ENCODE assay signal across 28 cellular contexts in genomic region chr11:62959077-62959980, GRCh38. TPM values are rescaled to one million over a fixed set of nuclear protein-coding genes. Genes with fewer than 3 reads are reported as not detected.
DNase-seq lines count a peak whose midpoint lies in the region; ATAC-seq, FAIRE-seq and TF ChIP-seq lines count a peak whose summit lies in the region.
"Had no signal": no experiment of that assay in that cellular context is flagged by ENCODE, and none has a peak within 500 bp of the region (broad histone marks: within the 10 kb centered on the region; RNA-seq: fewer than 3 reads in every experiment).

No MANE protein-coding gene starts in this region.

- 90% methylated on average over 4 of the region's 4 CpGs for WGBS in smooth muscle cell (ENCODE audit: low lambda C conversion rate)

- peak overlapping the region; percentile 13 to 91 (median 65) for H3K27ac Mint-ChIP-seq in brain
- H3K27ac Mint-ChIP-seq in CD8-positive, alpha-beta T cell, result no peak overlapping the region
- H3K27ac Mint-ChIP-seq: activated CD4-positive, alpha-beta T cell treated with anti-CD3 and anti-CD28 coated beads, Interleukin-2, amount 10 ng/mL, durations not matched to agents 7 days and 5 days; activated naive CD8-positive, alpha-beta T cell treated with anti-CD3 and anti-CD28 coated beads, Interleukin-2, amount 50 U/mL, for 24 hours; endodermal cell; progenitor cell of endocrine pancreas had no signal

- H3K4me2 ChIP-seq in BLaER1 treated with 17β-estradiol and CSF1 and Interleukin-3, amounts not matched to agents 10 nM and 100 nM, result peak overlapping the region; percentile 43 to 64 (median 54)
- H3K4me2 ChIP-seq in parathyroid adenoma (ENCODE audit: low read length) (no peak overlapping the region), smooth muscle cell (no peak overlapping the region)

- no peaks in the 10 kb centered on the region for H3K9me3 ChIP-seq in BLaER1 treated with 17β-estradiol and CSF1 and Interleukin-3, amounts not matched to agents 10 nM and 100 nM (replicated peaks in 1 of 11)
- H3K9me3 ChIP-seq in lower lobe of right lung, result no peaks in the 10 kb centered on the region
- H3K9me3 ChIP-seq in parathyroid adenoma (ENCODE audit: control insufficient read depth, low read length), result no peaks in the 10 kb centered on the region
- H3K9me3 ChIP-seq in smooth muscle cell (replicated peaks; ENCODE audit: low read depth), result no peaks in the 10 kb centered on the region
- no peaks in the 10 kb centered on the region for H3K9me3 ChIP-seq in CD8-positive, alpha-beta T cell (ENCODE audit: low read length)
- H3K9me3 ChIP-seq: colonic mucosa, esophagus squamous epithelium, tibial nerve had no signal

- POLR2A ChIA-PET in CD8-positive, alpha-beta T cell (lab: Charles Lee), result no interaction called here

- no peaks in the 10 kb centered on the region for H4K20me1 ChIP-seq in BLaER1 treated with 17β-estradiol and CSF1 and Interleukin-3, amounts not matched to agents 10 nM and 100 nM
- H4K20me1 ChIP-seq in smooth muscle cell (ENCODE audit: low read depth), result no peaks in the 10 kb centered on the region

- DNase-seq in lower lobe of right lung (no peak), smooth muscle cell (lab: John Stamatoyannopoulos, UW; ENCODE audit: unreplicated experiment) (no peak), GM12891 (ENCODE audit: insufficient read length, low spot score) (no peak)
- DNase-seq in stimulated activated CD4-positive, alpha-beta T cell treated with anti-CD3 and anti-CD28 coated beads, Interleukin-1b, Interleukin-23, amount 100 ng/mL, for 48 hours, result no peak
- no peak for DNase-seq in CD8-positive, alpha-beta T cell
- DNase-seq: activated CD4-positive, alpha-beta T cell treated with anti-CD3 and anti-CD28 coated beads, Interleukin-2, amount 10 ng/mL, durations not matched to agents 7 days and 5 days; activated naive CD8-positive, alpha-beta T cell treated with anti-CD3 and anti-CD28 coated beads, Interleukin-2, amount 50 U/mL, for 24 hours; activated T-cell treated with anti-CD3 and anti-CD28 coated beads, Interleukin-2, amount 50 U/mL, for 4 hours; endodermal cell; esophagus squamous epithelium; NCI-H1105 treated with DMSO at 0.1 percent for 48 hours; NCI-H526 treated with DMSO at 0.1 percent for 48 hours; SHP77; stimulated activated CD4-positive, alpha-beta T cell treated with anti-CD3 and anti-CD28 coated beads, Interleukin-2, amount 100 ng/mL, for 24 hours; T-helper 9 cell had no signal

- TF ChIP-seq POLR2A in GM12891 (IDR thresholded peaks at IDR 0.05; ENCODE audit: low read depth, low read length), result no peak

- no peak overlapping the region for H3K4me3 ChIP-seq in BLaER1 treated with 17β-estradiol and CSF1 and Interleukin-3, amounts not matched to agents 10 nM and 100 nM
- H3K4me3 ChIP-seq in lower lobe of right lung, result no peak overlapping the region
- no peak overlapping the region for H3K4me3 ChIP-seq in parathyroid adenoma (ENCODE audit: low read depth, low read length)
- H3K4me3 ChIP-seq in smooth muscle cell, result no peak overlapping the region
- no peak overlapping the region for H3K4me3 ChIP-seq in CD8-positive, alpha-beta T cell (ENCODE audit: low read depth, low read length)
- H3K4me3 ChIP-seq: colonic mucosa, esophagus squamous epithelium, tibial nerve had no signal

- no peak for ATAC-seq in lower lobe of right lung
- ATAC-seq in CD8-positive, alpha-beta T cell, result no peak
- ATAC-seq: activated naive CD8-positive, alpha-beta T cell treated with anti-CD3 and anti-CD28 coated beads, Interleukin-2, amount 50 U/mL, for 24 hours; activated T-cell treated with anti-CD3 and anti-CD28 coated beads, Interleukin-2, amount 50 U/mL, for 4 hours; left lobe of liver had no signal

- H3K27me3 ChIP-seq in BLaER1 treated with 17β-estradiol and CSF1 and Interleukin-3, amounts not matched to agents 10 nM and 100 nM, result no peaks in the 10 kb centered on the region
- H3K27me3 ChIP-seq in lower lobe of right lung (ENCODE audit: low read depth), result no peaks in the 10 kb centered on the region
- no peaks in the 10 kb centered on the region for H3K27me3 ChIP-seq in parathyroid adenoma (ENCODE audit: control insufficient read depth, insufficient read depth, low read length)
- no peaks in the 10 kb centered on the region for H3K27me3 ChIP-seq in smooth muscle cell (ENCODE audit: low read depth)
- no peaks in the 10 kb centered on the region for H3K27me3 ChIP-seq in CD8-positive, alpha-beta T cell (ENCODE audit: insufficient read depth, low read length)
- H3K27me3 ChIP-seq: colonic mucosa, esophagus squamous epithelium, tibial nerve had no signal

- H3F3A ChIP-seq in smooth muscle cell (ENCODE audit: low read depth), result no peaks in the 10 kb centered on the region

- H3K9me3 Mint-ChIP-seq in brain, result peaks cover 0 to 3% (median 0%) of the 10 kb centered on the region in 5 experiments
- no peaks in the 10 kb centered on the region for H3K9me3 Mint-ChIP-seq in CD8-positive, alpha-beta T cell
- H3K9me3 Mint-ChIP-seq: activated CD4-positive, alpha-beta T cell treated with anti-CD3 and anti-CD28 coated beads, Interleukin-2, amount 10 ng/mL, durations not matched to agents 7 days and 5 days; activated naive CD8-positive, alpha-beta T cell treated with anti-CD3 and anti-CD28 coated beads, Interleukin-2, amount 50 U/mL, for 24 hours; activated T-cell treated with anti-CD3 and anti-CD28 coated beads, Interleukin-2, amount 50 U/mL, for 4 hours; endodermal cell had no signal

- CTCF ChIA-PET in CD8-positive, alpha-beta T cell (lab: Charles Lee), result no interaction called here

- FAIRE-seq in GM12891 (lab: Jason Lieb, UNC), result no peak
- FAIRE-seq: frontal cortex, H1, small intestine had no signal

- H3K4me1 Mint-ChIP-seq in brain, result peaks cover 23% of the 10 kb centered on the region
- no peaks in the 10 kb centered on the region for H3K4me1 Mint-ChIP-seq in CD8-positive, alpha-beta T cell (ENCODE audit: low read depth)
- H3K4me1 Mint-ChIP-seq: activated CD4-positive, alpha-beta T cell treated with anti-CD3 and anti-CD28 coated beads, Interleukin-2, amount 10 ng/mL, durations not matched to agents 7 days and 5 days; activated naive CD8-positive, alpha-beta T cell treated with anti-CD3 and anti-CD28 coated beads, Interleukin-2, amount 50 U/mL, for 24 hours had no signal

- H3K27me3 Mint-ChIP-seq in brain, result peaks cover 6% of the 10 kb centered on the region
- peaks cover 20% of the 10 kb centered on the region for H3K27me3 Mint-ChIP-seq in CD8-positive, alpha-beta T cell (ENCODE audit: low read depth)
- H3K27me3 Mint-ChIP-seq: progenitor cell of endocrine pancreas had no signal

- H3K79me2 ChIP-seq in parathyroid adenoma (no peaks in the 10 kb centered on the region), smooth muscle cell (ENCODE audit: low read depth) (no peaks in the 10 kb centered on the region)

- TF ChIP-seq CTCF in brain (conservative IDR thresholded peaks at IDR 0.05) (no peak), lower lobe of right lung (IDR thresholded peaks at IDR 0.05) (no peak), parathyroid adenoma (IDR thresholded peaks at IDR 0.05) (no peak), smooth muscle cell (IDR thresholded peaks at IDR 0.05; ENCODE audit: borderline replicate concordance, insufficient read depth, poor library complexity, severe bottlenecking) (no peak)
- no peak for TF ChIP-seq CTCF in CD8-positive, alpha-beta T cell (IDR thresholded peaks at IDR 0.05)

- intact Hi-C loops in lower lobe of right lung (cut with DNase I), result no loop called here
- intact Hi-C loops in CD8-positive, alpha-beta T cell (cut with DNase I, micrococcal nuclease), result no loop called here

- H3K4me1 ChIP-seq in BLaER1 treated with 17β-estradiol and CSF1 and Interleukin-3, amounts not matched to agents 10 nM and 100 nM, result peaks cover 10 to 15% (median 13%) of the 10 kb centered on the region in 10 experiments
- peaks cover 14% of the 10 kb centered on the region for H3K4me1 ChIP-seq in lower lobe of right lung
- H3K4me1 ChIP-seq in parathyroid adenoma, result peaks cover 11% of the 10 kb centered on the region
- no peaks in the 10 kb centered on the region for H3K4me1 ChIP-seq in smooth muscle cell (ENCODE audit: low read depth)
- no peaks in the 10 kb centered on the region for H3K4me1 ChIP-seq in CD8-positive, alpha-beta T cell (ENCODE audit: insufficient read depth, low read length)
- H3K4me1 ChIP-seq: colonic mucosa had no signal

- peak overlapping the region in 1 of 11 experiments; percentile 15; a peak in 1 of 22 replicates for H3K9ac ChIP-seq in BLaER1 treated with 17β-estradiol and CSF1 and Interleukin-3, amounts not matched to agents 10 nM and 100 nM
- H3K9ac ChIP-seq in parathyroid adenoma (no peak overlapping the region), smooth muscle cell (ENCODE audit: low read depth) (no peak overlapping the region)

- peak overlapping the region in 2 of 5 experiments; percentile 23 to 24 for H3K4me3 Mint-ChIP-seq in brain
- H3K4me3 Mint-ChIP-seq in CD8-positive, alpha-beta T cell, result no peak overlapping the region
- H3K4me3 Mint-ChIP-seq: activated CD4-positive, alpha-beta T cell treated with anti-CD3 and anti-CD28 coated beads, Interleukin-2, amount 10 ng/mL, durations not matched to agents 7 days and 5 days; activated naive CD8-positive, alpha-beta T cell treated with anti-CD3 and anti-CD28 coated beads, Interleukin-2, amount 50 U/mL, for 24 hours; activated T-cell treated with anti-CD3 and anti-CD28 coated beads, Interleukin-2, amount 50 U/mL, for 4 hours; endodermal cell had no signal

- H3K27ac ChIP-seq in BLaER1 treated with 17β-estradiol and CSF1 and Interleukin-3, amounts not matched to agents 10 nM and 100 nM, result peak overlapping the region in 2 of 11 experiments; percentile 5 to 10; a peak in 2 of 22 replicates
- peak overlapping the region; percentile 24 for H3K27ac ChIP-seq in lower lobe of right lung
- H3K27ac ChIP-seq in parathyroid adenoma, result peak overlapping the region; percentile 51
- H3K27ac ChIP-seq in smooth muscle cell (ENCODE audit: low read depth), result no peak overlapping the region
- no peak overlapping the region for H3K27ac ChIP-seq in CD8-positive, alpha-beta T cell (ENCODE audit: low read depth, low read length)
- H3K27ac ChIP-seq: colonic mucosa, esophagus squamous epithelium had no signal

- H2AFZ ChIP-seq in parathyroid adenoma (peak overlapping the region; percentile 74), smooth muscle cell (ENCODE audit: low read depth) (no peak overlapping the region)

- no peaks in the 10 kb centered on the region for H3K36me3 ChIP-seq in BLaER1 treated with 17β-estradiol and CSF1 and Interleukin-3, amounts not matched to agents 10 nM and 100 nM
- H3K36me3 ChIP-seq in lower lobe of right lung (no peaks in the 10 kb centered on the region), parathyroid adenoma (ENCODE audit: control insufficient read depth, insufficient read depth, low read length) (no peaks in the 10 kb centered on the region), smooth muscle cell (ENCODE audit: low read depth) (no peaks in the 10 kb centered on the region)
- H3K36me3 ChIP-seq in CD8-positive, alpha-beta T cell (ENCODE audit: insufficient read depth, low read length), result no peaks in the 10 kb centered on the region
- H3K36me3 ChIP-seq: colonic mucosa, esophagus squamous epithelium, tibial nerve had no signal

- H3K36me3 Mint-ChIP-seq in brain, result no peaks in the 10 kb centered on the region
- H3K36me3 Mint-ChIP-seq in CD8-positive, alpha-beta T cell, result no peaks in the 10 kb centered on the region

RNA-seq across cellular contexts. Expression of gene SLC22A6, which starts 25.4 kb away (rescaled TPM):
- polyA plus RNA-seq in brain (ENCODE audit: insufficient read depth, low read depth, low replicate concordance), result 2.0 TPM
- total RNA-seq in lower lobe of right lung, result not detected
- not detected in 2 replicates for total RNA-seq in smooth muscle cell
- not detected in 2 replicates for polyA plus RNA-seq in smooth muscle cell
- not detected for total RNA-seq in CD8-positive, alpha-beta T cell
- not detected for polyA plus RNA-seq in GM12891 (2012; ENCODE audit: low read depth, missing spikeins)
- total RNA-seq: A673; activated CD4-positive, alpha-beta T cell treated with anti-CD3 and anti-CD28 coated beads, Interleukin-2, amount 10 ng/mL, durations not matched to agents 7 days and 5 days; activated T-cell treated with anti-CD3 and anti-CD28 coated beads, Interleukin-2, amount 50 U/mL, for 4 hours; colonic mucosa; endodermal cell; esophagus squamous epithelium; H1; left lobe of liver; MCF 10A; progenitor cell of endocrine pancreas; tibial nerve had no signal
- polyA plus RNA-seq: H1, neural cell, small intestine had no signal

RNA-seq across cellular contexts. Expression of gene CHRM1, which starts 38.2 kb away (rescaled TPM):
- polyA plus RNA-seq in brain (ENCODE audit: insufficient read depth, low read depth, low replicate concordance), result 18.8 TPM
- 6.8 TPM for total RNA-seq in lower lobe of right lung
- total RNA-seq in smooth muscle cell, result not detected in 2 replicates
- not detected in 2 replicates for polyA plus RNA-seq in smooth muscle cell
- total RNA-seq in CD8-positive, alpha-beta T cell, result not detected
- polyA plus RNA-seq in GM12891 (2012; ENCODE audit: low read depth, missing spikeins), result not detected
- total RNA-seq: activated CD4-positive, alpha-beta T cell treated with anti-CD3 and anti-CD28 coated beads, Interleukin-2, amount 10 ng/mL, durations not matched to agents 7 days and 5 days; activated T-cell treated with anti-CD3 and anti-CD28 coated beads, Interleukin-2, amount 50 U/mL, for 4 hours; endodermal cell; H1; left lobe of liver; MCF 10A; tibial nerve had no signal
- polyA plus RNA-seq: neural cell had no signal

RNA-seq across cellular contexts. Expression of gene SLC22A8, which starts 56.3 kb away (rescaled TPM):
- 1.7 TPM for polyA plus RNA-seq in brain (ENCODE audit: insufficient read depth, low read depth, low replicate concordance)
- not detected for total RNA-seq in lower lobe of right lung
- not detected in 2 replicates for total RNA-seq in smooth muscle cell
- polyA plus RNA-seq in smooth muscle cell, result not detected in 2 replicates
- total RNA-seq in CD8-positive, alpha-beta T cell, result not detected
- not detected for polyA plus RNA-seq in GM12891 (2012; ENCODE audit: low read depth, missing spikeins)
- total RNA-seq: A673; activated CD4-positive, alpha-beta T cell treated with anti-CD3 and anti-CD28 coated beads, Interleukin-2, amount 10 ng/mL, durations not matched to agents 7 days and 5 days; activated T-cell treated with anti-CD3 and anti-CD28 coated beads, Interleukin-2, amount 50 U/mL, for 4 hours; colonic mucosa; esophagus squamous epithelium; H1; left lobe of liver; MCF 10A; tibial nerve had no signal
- polyA plus RNA-seq: H1, neural cell, small intestine had no signal

Comparison
In these comparisons a context has a peak if more than half of its experiments do, and no peak if none do; other contexts are left out.
1. H3K27ac ChIP-seq: peak in lower lobe of right lung (single experiment) and parathyroid adenoma (single experiment); none in smooth muscle cell (single experiment) and CD8-positive, alpha-beta T cell (single experiment).
2. H3K4me2 ChIP-seq: peak in BLaER1 treated with 17β-estradiol and CSF1 and Interleukin-3, amounts not matched to agents 10 nM and 100 nM (11 of 11); none in parathyroid adenoma (single experiment) and smooth muscle cell (single experiment).